Comparison of ENCODE assay signal across 6 cellular contexts in genomic region chr19:46660601-46661019, GRCh38. TPM values are rescaled to one million over a fixed set of nuclear protein-coding genes. Genes with fewer than 3 reads are reported as not detected.
DNase-seq lines count a peak whose midpoint lies in the region; ATAC-seq lines count a peak whose summit lies in the region.

No MANE protein-coding gene starts in this region.

- no peaks in the 10 kb centered on the region for H3K36me3 Mint-ChIP-seq in activated naive CD4-positive, alpha-beta T cell treated with anti-CD3 and anti-CD28 coated beads for 36 hours (ENCODE audit: low read depth)

- peak overlapping the region; percentile 75 for H3K4me3 Mint-ChIP-seq in activated naive CD4-positive, alpha-beta T cell treated with anti-CD3 and anti-CD28 coated beads for 36 hours

- no peaks in the 10 kb centered on the region for H3K9me3 Mint-ChIP-seq in activated naive CD4-positive, alpha-beta T cell treated with anti-CD3 and anti-CD28 coated beads for 36 hours

- peaks cover 16% of the 10 kb centered on the region for H3K27me3 Mint-ChIP-seq in activated naive CD4-positive, alpha-beta T cell treated with anti-CD3 and anti-CD28 coated beads for 36 hours (ENCODE audit: low read depth)

- H3K4me3 ChIP-seq in esophagus (ENCODE audit: low read depth in 1 of 2, low read length in 2 of 2) (peak overlapping the region; percentile 43 to 50), skin epidermis (peak overlapping the region; percentile 43 to 57 (median 49))

- H3K27ac Mint-ChIP-seq in activated naive CD4-positive, alpha-beta T cell treated with anti-CD3 and anti-CD28 coated beads for 36 hours: no peak overlapping the region

- peak overlapping the region; percentile 44 to 82 for H3K27ac ChIP-seq in esophagus (ENCODE audit: low read depth in 2 of 2, low read length in 1 of 2)
- H3K27ac ChIP-seq in skin epidermis: peak overlapping the region in 15 of 21 experiments; percentile 0 to 83 (median 45)

- intact Hi-C loops in activated naive CD4-positive, alpha-beta T cell treated with anti-CD3 and anti-CD28 coated beads for 36 hours (cut with micrococcal nuclease): loop anchor here (1.0 to 5.0 kb wide), 5 partner anchors 26 to 263 kb away; partner anchors contain the start of genes ARHGAP35 and PRKD2

- no peaks in the 10 kb centered on the region for H3K36me3 ChIP-seq in esophagus (ENCODE audit: control insufficient read depth in 2 of 2, insufficient read depth in 2 of 2, low read length in 1 of 2)

- peaks cover 29% of the 10 kb centered on the region for H3K4me1 Mint-ChIP-seq in activated naive CD4-positive, alpha-beta T cell treated with anti-CD3 and anti-CD28 coated beads for 36 hours (ENCODE audit: low read depth)

- CTCF ChIA-PET in activated naive CD4-positive, alpha-beta T cell treated with anti-CD3 and anti-CD28 coated beads for 36 hours (lab: Charles Lee): interaction anchor here (0.5 to 6.0 kb wide), 12 partner anchors 13 to 294 kb away, joined by 3 to 178 read pairs (median 8); partner anchors contain the start of gene CALM3

- no peak for DNase-seq in activated naive CD4-positive, alpha-beta T cell treated with anti-CD3 and anti-CD28 coated beads for 36 hours
- no peak for DNase-seq in activated naive CD4-positive, alpha-beta T cell (lab: John Stamatoyannopoulos, UW)
- no peak for DNase-seq in NCI-H2081 treated with DMSO at 0.1 percent for 48 hours (lab: John Stamatoyannopoulos, UW)

- ATAC-seq in HG03039 (IDR thresholded peaks at IDR 0.05; ENCODE audit: unreplicated experiment): no peak

- no peaks in the 10 kb centered on the region for H3K9me3 ChIP-seq in esophagus (ENCODE audit: control insufficient read depth in 2 of 2, insufficient read depth in 1 of 2, low read depth in 1 of 2, low read length in 1 of 2)

- 1% methylated on average over 37 to 39 of the region's 39 CpGs for WGBS in esophagus, 2 donors

- H3K4me1 ChIP-seq in esophagus (ENCODE audit: control insufficient read depth in 2 of 2, insufficient read depth in 2 of 2, low read length in 1 of 2): peaks cover 0 to 7% of the 10 kb centered on the region in 2 donors

- H3K27me3 ChIP-seq in esophagus (ENCODE audit: control insufficient read depth in 1 of 2, insufficient read depth in 2 of 2, low read length in 2 of 2): peaks cover 0 to 6% of the 10 kb centered on the region in 2 donors

RNA-seq across cellular contexts. Expression of gene DACT3, which starts 0.4 kb away (rescaled TPM):
- total RNA-seq in activated naive CD4-positive, alpha-beta T cell treated with anti-CD3 and anti-CD28 coated beads for 36 hours: 1 to 10 TPM; 2.4 to 3.0 TPM
- polyA plus RNA-seq in esophagus: 1 to 10 TPM; 1.1 to 3.2 TPM

RNA-seq across cellular contexts. Expression of gene GNG8, which starts 24.6 kb away (rescaled TPM):
- 1 to 10 TPM; 7.1 to 8.1 TPM for total RNA-seq in activated naive CD4-positive, alpha-beta T cell treated with anti-CD3 and anti-CD28 coated beads for 36 hours
- not detected for polyA plus RNA-seq in esophagus

RNA-seq across cellular contexts. Expression of gene PTGIR, which starts 35.7 kb away (rescaled TPM):
- total RNA-seq in activated naive CD4-positive, alpha-beta T cell treated with anti-CD3 and anti-CD28 coated beads for 36 hours: 10 to 100 TPM; 16.3 to 17.2 TPM
- polyA plus RNA-seq in esophagus: under 1 TPM; 0.47 to 0.86 TPM

RNA-seq across cellular contexts. Expression of gene PRKD2, which starts 56.3 kb away (rescaled TPM):
- 10 to 100 TPM; 62.2 to 62.3 TPM for total RNA-seq in activated naive CD4-positive, alpha-beta T cell treated with anti-CD3 and anti-CD28 coated beads for 36 hours
- polyA plus RNA-seq in esophagus: 10 to 100 TPM; 30.1 to 34.7 TPM

RNA-seq across cellular contexts. Expression of gene CALM3, which starts 59.5 kb away (rescaled TPM):
- total RNA-seq in activated naive CD4-positive, alpha-beta T cell treated with anti-CD3 and anti-CD28 coated beads for 36 hours: 100 to 1,000 TPM; 482 to 500 TPM
- polyA plus RNA-seq in esophagus: 10 to 100 TPM; 87.0 to 90.8 TPM
